In the genomic region with DNA sequence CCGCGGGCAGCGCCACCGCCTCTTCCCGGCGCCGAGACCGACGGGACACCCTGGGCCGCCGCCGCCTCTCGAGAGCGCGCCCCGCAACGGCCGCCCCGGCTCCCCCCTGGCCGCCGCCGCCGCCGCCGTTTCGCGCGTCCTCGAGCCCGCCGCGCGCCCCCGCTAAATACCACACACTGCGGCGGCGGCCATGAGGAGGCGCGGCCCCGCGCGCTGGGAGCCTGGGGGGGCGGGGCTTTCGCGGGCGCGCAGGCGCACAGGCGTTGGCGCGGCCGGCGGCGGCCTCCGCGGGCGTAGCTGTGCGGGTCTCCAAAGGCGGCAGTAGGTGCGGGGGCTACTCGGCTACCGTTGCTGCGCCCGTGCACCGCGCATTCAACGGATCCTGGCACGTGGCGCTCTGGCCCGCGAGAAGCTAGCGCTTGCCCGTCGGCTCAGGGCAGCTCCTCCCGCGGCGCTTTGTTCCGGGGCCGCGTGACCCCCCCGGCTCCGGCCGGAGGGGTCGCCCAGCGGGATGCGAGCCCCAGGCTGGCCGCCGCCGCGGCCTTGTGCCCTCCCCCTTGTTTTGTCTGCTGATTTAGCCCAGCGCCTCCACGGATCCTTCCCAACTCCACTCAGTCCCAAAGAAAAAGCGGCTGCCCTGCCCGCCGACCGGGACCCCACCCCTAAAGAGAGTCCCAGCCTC, we compare ENCODE assay signal across 8 cellular contexts. TPM values are rescaled to one million over a fixed set of nuclear protein-coding genes. Genes with fewer than 3 reads are reported as not detected.
DNase-seq lines count a peak whose midpoint lies in the region; ATAC-seq and TF ChIP-seq lines count a peak whose summit lies in the region.

A gene with protein sequence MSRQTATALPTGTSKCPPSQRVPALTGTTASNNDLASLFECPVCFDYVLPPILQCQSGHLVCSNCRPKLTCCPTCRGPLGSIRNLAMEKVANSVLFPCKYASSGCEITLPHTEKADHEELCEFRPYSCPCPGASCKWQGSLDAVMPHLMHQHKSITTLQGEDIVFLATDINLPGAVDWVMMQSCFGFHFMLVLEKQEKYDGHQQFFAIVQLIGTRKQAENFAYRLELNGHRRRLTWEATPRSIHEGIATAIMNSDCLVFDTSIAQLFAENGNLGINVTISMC (minus strand): TSS at position 142 of the 682 bp plus-strand sequence. CDS start 22,985 bp downstream, outside the sequence.

- DNase-seq in AG08396 (ENCODE audit: low spot score) (peak; percentile 97), NCI-H748 (lab: John Stamatoyannopoulos, UW; ENCODE audit: unreplicated experiment) (peak; percentile 76), dermis microvascular lymphatic vessel endothelial cell (ENCODE audit: low read depth in 2 of 2) (peak; percentile 39 to 83), lower leg skin (ENCODE audit: low spot score in 2 of 2) (peak; percentile 71 to 96)
- peak; percentile 78 to 81 for DNase-seq in activated CD4-positive, alpha-beta T cell treated with anti-CD3 and anti-CD28 coated beads, Interleukin-2, amount 50 U/mL, for 4 hours
- DNase-seq in stimulated activated CD4-positive, alpha-beta T cell treated with anti-CD3 and anti-CD28 coated beads, Interleukin-4, amount 100 ng/mL, for 4 hours: peak; percentile 85 to 92

- no peak for TF ChIP-seq CTCF in lower leg skin (IDR thresholded peaks at IDR 0.05)

- no peak for TF ChIP-seq POLR2A in lower leg skin (IDR thresholded peaks at IDR 0.05)

- 1% methylated on average over 16 to 23 of the region's 96 CpGs for WGBS in lower leg skin, 2 donors

- intact Hi-C loops in lower leg skin (cut with DNase I; ENCODE audit: low total_unique reads): no loop called here

- peak; percentile 63 for ATAC-seq in GM18873 (IDR thresholded peaks at IDR 0.05; ENCODE audit: low FRiP score, unreplicated experiment)
- peak; percentile 65 for ATAC-seq in HG03108 (IDR thresholded peaks at IDR 0.05; ENCODE audit: unreplicated experiment)

- H3K4me3 ChIP-seq in lower leg skin (ENCODE audit: low read depth, poor library complexity, severe bottlenecking): peak within 1 kb of the TSS; percentile 81

RNA-seq across cellular contexts. Expression of the gene that starts here (rescaled TPM):
- total RNA-seq in dermis microvascular lymphatic vessel endothelial cell (28.4 and 35.3 TPM in 2 replicates), lower leg skin (10 to 100 TPM; 20.6 to 37.6 (median 34.4) TPM)

Comparison
In these comparisons a context has a peak if more than half of its experiments do, and no peak if none do; other contexts are left out.
1. Peak in every context shown above with its lines: DNase-seq, ATAC-seq and H3K4me3 ChIP-seq.